Comparison of ENCODE assay signal across 8 cellular contexts in the genomic region with DNA sequence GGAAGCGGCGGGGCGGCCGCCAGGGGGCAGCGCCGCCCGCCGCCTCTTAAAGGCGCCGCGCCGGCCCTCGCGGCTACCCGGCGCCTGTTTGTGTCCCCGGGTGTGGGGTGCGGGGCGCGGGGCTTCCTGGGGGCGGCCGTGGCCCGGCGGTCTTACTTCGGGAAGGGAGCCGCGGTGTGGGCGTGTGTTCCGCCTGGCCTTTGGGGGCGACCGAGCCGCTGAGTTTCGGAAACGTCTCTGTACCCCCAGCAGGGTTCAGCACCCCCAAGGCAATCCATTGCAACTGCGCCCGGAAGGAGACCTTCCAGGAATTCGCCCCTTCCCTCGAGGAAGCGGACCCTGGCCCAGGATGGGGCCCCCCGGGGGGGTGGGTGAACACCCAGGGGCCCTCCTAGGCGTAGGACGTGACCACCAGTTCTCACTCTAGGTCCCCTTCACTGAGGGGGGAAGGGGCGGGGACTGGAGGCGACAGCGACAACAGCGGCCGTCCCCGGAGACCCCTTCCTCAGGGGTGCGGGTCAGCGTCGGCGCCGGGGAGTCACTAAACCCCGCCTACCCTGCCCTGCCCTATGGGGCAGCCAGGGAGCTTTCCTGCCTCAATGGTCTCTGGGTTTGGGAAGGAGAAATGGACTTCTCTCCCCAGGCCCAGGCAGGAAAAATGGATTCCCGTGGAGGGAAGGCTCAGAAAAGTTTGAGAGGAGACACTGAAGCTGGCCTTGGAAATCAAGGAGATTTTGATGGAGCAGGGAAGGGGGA. TPM values are rescaled to one million over a fixed set of nuclear protein-coding genes. Genes with fewer than 3 reads are reported as not detected.
A peak's percentile ranks its signal among the peaks of the same experiment; 100 is the strongest.
DNase-seq lines count a peak whose midpoint lies in the region; ATAC-seq and TF ChIP-seq lines count a peak whose summit lies in the region.

ITPK1 (minus strand) TSS at position 6 of the 756 bp plus-strand sequence. CDS start 762 bp downstream, outside the sequence.

- CTCF ChIA-PET in Panc1 (lab: Charles Lee): interaction anchor here (0.6 to 1.9 kb wide), 2 partner anchors 14 to 16 kb away, joined by 4 to 6 read pairs; no protein-coding TSS in a partner anchor
- CTCF ChIA-PET in activated naive CD4-positive, alpha-beta T cell treated with anti-CD3 and anti-CD28 coated beads for 36 hours (lab: Charles Lee): interaction anchor here (0.8 to 7.6 kb wide), 11 partner anchors 10 to 164 kb away, joined by 3 to 100 read pairs (median 3); partner anchors contain the start of genes LYSET and MOAP1

- H3K9ac ChIP-seq in BLaER1 treated with 17β-estradiol and CSF1 and Interleukin-3, amounts not matched to agents 10 nM and 100 nM: peak within 1 kb of the TSS; percentile 92 to 98 (median 96)

- H3K4me3 Mint-ChIP-seq in activated naive CD4-positive, alpha-beta T cell treated with anti-CD3 and anti-CD28 coated beads for 36 hours: peak within 1 kb of the TSS; percentile 77
- H3K4me3 Mint-ChIP-seq in osteocyte (ENCODE audit: unreplicated experiment): peak within 1 kb of the TSS; percentile 82

- peak within 1 kb of the TSS; percentile 21 for H3K27ac Mint-ChIP-seq in activated naive CD4-positive, alpha-beta T cell treated with anti-CD3 and anti-CD28 coated beads for 36 hours
- H3K27ac Mint-ChIP-seq in osteocyte (ENCODE audit: unreplicated experiment): peak within 1 kb of the TSS; percentile 66

- no peaks in the 10 kb centered on the region for H3K9me3 Mint-ChIP-seq in activated naive CD4-positive, alpha-beta T cell treated with anti-CD3 and anti-CD28 coated beads for 36 hours
- H3K9me3 Mint-ChIP-seq in osteocyte (ENCODE audit: unreplicated experiment): no peaks in the 10 kb centered on the region

- peak within 1 kb of the TSS; percentile 94 to 99 (median 97) for H3K27ac ChIP-seq in BLaER1 treated with 17β-estradiol and CSF1 and Interleukin-3, amounts not matched to agents 10 nM and 100 nM
- H3K27ac ChIP-seq in Panc1 (ENCODE audit: low read length): peak within 1 kb of the TSS; percentile 65
- peak within 1 kb of the TSS; percentile 95 for H3K27ac ChIP-seq in upper lobe of right lung

- intact Hi-C loops in Panc1 (cut with micrococcal nuclease; ENCODE audit: unreplicated experiment): no loop called here
- intact Hi-C loops in activated naive CD4-positive, alpha-beta T cell treated with anti-CD3 and anti-CD28 coated beads for 36 hours (cut with micrococcal nuclease): loop anchor here (1.0 to 10.0 kb wide), 3 partner anchors 68 to 789 kb away; partner anchors contain the start of genes BTBD7 and MOAP1
- intact Hi-C loops in head of caudate nucleus (cut with DNase I): loop anchor here (5.0 kb wide), 1 partner anchor 144 kb away; no protein-coding TSS in a partner anchor
- intact Hi-C loops in upper lobe of right lung (cut with DNase I): no loop called here

- ATAC-seq in GM19023 (IDR thresholded peaks at IDR 0.05; ENCODE audit: unreplicated experiment): peak; percentile 68
- ATAC-seq in HG03139 (IDR thresholded peaks at IDR 0.05; ENCODE audit: unreplicated experiment): peak; percentile 42
- ATAC-seq in Panc1: no peak; the same call in 1 of the 2 replicates
- peak; percentile 70 for ATAC-seq in upper lobe of right lung

- H3K27me3 ChIP-seq in BLaER1 treated with 17β-estradiol and CSF1 and Interleukin-3, amounts not matched to agents 10 nM and 100 nM: no peaks in the 10 kb centered on the region
- H3K27me3 ChIP-seq in Panc1 (ENCODE audit: control insufficient read depth, insufficient read depth, low read length): no peaks in the 10 kb centered on the region
- H3K27me3 ChIP-seq in upper lobe of right lung: no peaks in the 10 kb centered on the region

- H3K4me3 ChIP-seq in BLaER1 treated with 17β-estradiol and CSF1 and Interleukin-3, amounts not matched to agents 10 nM and 100 nM: peak within 1 kb of the TSS; percentile 88 to 99 (median 96)
- peak within 1 kb of the TSS; percentile 70 to 71 for H3K4me3 ChIP-seq in Panc1 (ENCODE audit: low read depth in 2 of 2, low read length in 2 of 2)
- peak within 1 kb of the TSS; percentile 72 for H3K4me3 ChIP-seq in upper lobe of right lung

- POLR2A ChIA-PET in Panc1 (lab: Charles Lee): no interaction called here

- peak; percentile 82 for TF ChIP-seq CTCF in Panc1 (IDR thresholded peaks at IDR 0.05)
- peak; percentile 51 for TF ChIP-seq CTCF in osteocyte (IDR thresholded peaks at IDR 0.05)
- TF ChIP-seq CTCF in upper lobe of right lung (IDR thresholded peaks at IDR 0.05): peak; percentile 15

- peaks cover 34 to 82% (median 59%) of the 10 kb centered on the region in 10 experiments for H3K4me1 ChIP-seq in BLaER1 treated with 17β-estradiol and CSF1 and Interleukin-3, amounts not matched to agents 10 nM and 100 nM
- H3K4me1 ChIP-seq in Panc1 (ENCODE audit: control insufficient read depth, insufficient read depth, low read length): peaks cover 9% of the 10 kb centered on the region
- peaks cover 33% of the 10 kb centered on the region for H3K4me1 ChIP-seq in upper lobe of right lung

- H3K36me3 ChIP-seq in BLaER1 treated with 17β-estradiol and CSF1 and Interleukin-3, amounts not matched to agents 10 nM and 100 nM: no peaks in the 10 kb centered on the region
- H3K36me3 ChIP-seq in Panc1 (ENCODE audit: control insufficient read depth, insufficient read depth, low read length) (no peaks in the 10 kb centered on the region), upper lobe of right lung (no peaks in the 10 kb centered on the region)

- no TSS peak for BruUV-seq in Panc1 (replicated peaks; lab: Mats Ljungman, UMichigan)

- H3K4me2 ChIP-seq in BLaER1 treated with 17β-estradiol and CSF1 and Interleukin-3, amounts not matched to agents 10 nM and 100 nM: peak within 1 kb of the TSS; percentile 91 to 100 (median 99)

- in situ Hi-C loops in Panc1 (cut with HindIII; ENCODE audit: low pct_unique_long_range_greater_than_20kb, low sequenced_read_pairs): no loop called here

- no peaks in the 10 kb centered on the region for H3K9me3 ChIP-seq in BLaER1 treated with 17β-estradiol and CSF1 and Interleukin-3, amounts not matched to agents 10 nM and 100 nM (replicated peaks in 1 of 11)
- H3K9me3 ChIP-seq in Panc1 (ENCODE audit: control insufficient read depth, insufficient read depth, low read depth, low read length) (no peaks in the 10 kb centered on the region), upper lobe of right lung (no peaks in the 10 kb centered on the region)

- no peaks in the 10 kb centered on the region for H3K27me3 Mint-ChIP-seq in activated naive CD4-positive, alpha-beta T cell treated with anti-CD3 and anti-CD28 coated beads for 36 hours (ENCODE audit: low read depth)
- no peaks in the 10 kb centered on the region for H3K27me3 Mint-ChIP-seq in osteocyte (ENCODE audit: unreplicated experiment)

- H3K4me1 Mint-ChIP-seq in activated naive CD4-positive, alpha-beta T cell treated with anti-CD3 and anti-CD28 coated beads for 36 hours (ENCODE audit: low read depth): peaks cover 24% of the 10 kb centered on the region
- H3K4me1 Mint-ChIP-seq in osteocyte (ENCODE audit: unreplicated experiment): peaks cover 24% of the 10 kb centered on the region

- H3K36me3 Mint-ChIP-seq in activated naive CD4-positive, alpha-beta T cell treated with anti-CD3 and anti-CD28 coated beads for 36 hours (ENCODE audit: low read depth): no peaks in the 10 kb centered on the region
- no peaks in the 10 kb centered on the region for H3K36me3 Mint-ChIP-seq in osteocyte (ENCODE audit: unreplicated experiment)

- DNase-seq in Panc1 (ENCODE audit: low read depth, low spot score): no peak
- DNase-seq in activated naive CD4-positive, alpha-beta T cell treated with anti-CD3 and anti-CD28 coated beads for 36 hours: peak; percentile 39
- peak in 37 of 42 donors; percentile 21 to 73 (median 49) for DNase-seq in head of caudate nucleus
- no peak for DNase-seq in osteocyte (ENCODE audit: extremely low spot score, unreplicated experiment)
- peak; percentile 86 for DNase-seq in upper lobe of right lung

- H4K20me1 ChIP-seq in BLaER1 treated with 17β-estradiol and CSF1 and Interleukin-3, amounts not matched to agents 10 nM and 100 nM: peaks cover 6 to 39% (median 35%) of the 10 kb centered on the region in 11 experiments; a peak in 21 of 22 replicates

RNA-seq across cellular contexts. Expression of gene ITPK1, which starts in this region (rescaled TPM):
- total RNA-seq in Panc1 (2021; ENCODE audit: unreplicated experiment) (25.9 TPM), osteocyte (31.2 and 32.8 TPM in 2 replicates), upper lobe of right lung (96.9 TPM)
- 30.2 TPM for polyA plus RNA-seq in Panc1 (2012; ENCODE audit: insufficient read length)
- 10 to 100 TPM; 12.2 to 18.9 TPM for total RNA-seq in activated naive CD4-positive, alpha-beta T cell treated with anti-CD3 and anti-CD28 coated beads for 36 hours

Comparison
In these comparisons a context has a peak if more than half of its experiments do, and no peak if none do; other contexts are left out.
1. DNase-seq: peak in activated naive CD4-positive, alpha-beta T cell treated with anti-CD3 and anti-CD28 coated beads for 36 hours (single experiment), head of caudate nucleus (37 of 42) and upper lobe of right lung (single experiment); none in Panc1 (single experiment) and osteocyte (single experiment).
2. CTCF ChIP-seq: peak in every context shown above with its lines; median percentile 82 in Panc1; 51 in osteocyte; 15 in upper lobe of right lung.
3. intact Hi-C loops: an anchor here in activated naive CD4-positive, alpha-beta T cell treated with anti-CD3 and anti-CD28 coated beads for 36 hours (1.0 to 10.0 kb wide) and head of caudate nucleus (5.0 kb wide); none called in Panc1 and upper lobe of right lung.
4. Peak in every context shown above with its lines, with median percentiles within 50 percentile points of each other: H3K27ac ChIP-seq and H3K4me3 ChIP-seq.